8 cellular contexts compared by ENCODE assay signal in the genomic region with DNA sequence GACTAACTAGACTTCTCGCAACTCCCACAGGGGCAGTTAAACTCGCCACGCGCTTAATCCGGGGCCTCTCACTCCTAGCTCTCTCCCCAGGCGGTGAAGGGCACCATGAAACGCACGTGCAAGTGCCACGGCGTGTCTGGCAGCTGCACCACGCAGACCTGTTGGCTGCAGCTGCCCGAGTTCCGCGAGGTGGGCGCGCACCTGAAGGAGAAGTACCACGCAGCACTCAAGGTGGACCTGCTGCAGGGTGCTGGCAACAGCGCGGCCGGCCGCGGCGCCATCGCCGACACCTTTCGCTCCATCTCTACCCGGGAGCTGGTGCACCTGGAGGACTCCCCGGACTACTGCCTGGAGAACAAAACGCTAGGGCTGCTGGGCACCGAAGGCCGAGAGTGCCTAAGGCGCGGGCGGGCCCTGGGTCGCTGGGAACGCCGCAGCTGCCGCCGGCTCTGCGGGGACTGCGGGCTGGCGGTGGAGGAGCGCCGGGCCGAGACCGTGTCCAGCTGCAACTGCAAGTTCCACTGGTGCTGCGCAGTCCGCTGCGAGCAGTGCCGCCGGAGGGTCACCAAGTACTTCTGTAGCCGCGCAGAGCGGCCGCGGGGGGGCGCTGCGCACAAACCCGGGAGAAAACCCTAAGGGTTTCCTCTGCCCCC. TPM values are rescaled to one million over a fixed set of nuclear protein-coding genes. Genes with fewer than 3 reads are reported as not detected.
DNase-seq lines count a peak whose midpoint lies in the region; ATAC-seq, FAIRE-seq and TF ChIP-seq lines count a peak whose summit lies in the region.

No MANE protein-coding gene starts in this region.

- TF ChIP-seq CTCF in RWPE1 (conservative IDR thresholded peaks at IDR 0.05; ENCODE audit: low read depth) (peak; percentile 73), foreskin keratinocyte (conservative IDR thresholded peaks at IDR 0.05) (peak; percentile 79), nephron progenitor cell (IDR thresholded peaks at IDR 0.05) (peak; percentile 90)

- peak overlapping the region; percentile 56 for H3K4me3 ChIP-seq in Jurkat, Clone E6-1 (ENCODE audit: low read length)

- FAIRE-seq in GM18507 (lab: Jason Lieb, UNC), result peak; percentile 41

- no peaks in the 10 kb centered on the region for H3K9me3 Mint-ChIP-seq in nephron progenitor cell

- POLR2A ChIA-PET in RWPE1 (lab: Yijun Ruan, JAX; ENCODE audit: low non-redundant PET), result no interaction called here

- H3K27me3 Mint-ChIP-seq in nephron progenitor cell (ENCODE audit: low read depth, poor library complexity), result peaks cover 65% of the 10 kb centered on the region

- peaks cover 59% of the 10 kb centered on the region for H3K27me3 ChIP-seq in foreskin keratinocyte

- H3K27ac Mint-ChIP-seq in nephron progenitor cell, result no peak overlapping the region

- H3K36me3 Mint-ChIP-seq in nephron progenitor cell (ENCODE audit: low read depth), result peaks cover 8% of the 10 kb centered on the region

- H3K4me1 ChIP-seq in foreskin keratinocyte, result no peaks in the 10 kb centered on the region

- peak overlapping the region; percentile 80 for H3K4me3 Mint-ChIP-seq in nephron progenitor cell

- peak; percentile 33 for DNase-seq in GM18507 (ENCODE audit: extremely low spot score, insufficient read length, low read depth)
- DNase-seq in Jurkat, Clone E6-1 (ENCODE audit: low read depth, low spot score), result peak; percentile 56
- DNase-seq in RWPE1 (ENCODE audit: low spot score), result peak; percentile 46
- peak; percentile 66 for DNase-seq in activated gamma-delta T cell treated with Interleukin-2 at 50 U/mL for 16 hours
- peak; percentile 26 to 46 for DNase-seq in foreskin keratinocyte
- DNase-seq in nephron progenitor cell, result peak; percentile 85
- DNase-seq in stimulated activated naive CD8-positive, alpha-beta T cell treated with anti-CD3 and anti-CD28 coated beads, Interleukin-15, Interleukin-2, amounts not matched to agents 100 U/mL and 50 U/mL, for 24 hours, result peak; percentile 75

- H3K27ac ChIP-seq in RWPE1 (no peak overlapping the region), foreskin keratinocyte (no peak overlapping the region)

- ATAC-seq in foreskin keratinocyte, result peak; percentile 54
- peak; percentile 61 for ATAC-seq in stimulated activated naive CD8-positive, alpha-beta T cell treated with anti-CD3 and anti-CD28 coated beads, Interleukin-15, Interleukin-2, amounts not matched to agents 100 U/mL and 50 U/mL, for 24 hours
- ATAC-seq in HG02870 (IDR thresholded peaks at IDR 0.05; ENCODE audit: unreplicated experiment), result no peak

- CTCF ChIA-PET in RWPE1 (lab: Yijun Ruan, JAX), result interaction anchor here (0.6 to 6.2 kb wide), 28 partner anchors 12 to 703 kb away, joined by 3 to 38 read pairs (median 4); no protein-coding TSS in a partner anchor

- peaks cover 65% of the 10 kb centered on the region for H3K4me1 Mint-ChIP-seq in nephron progenitor cell

RNA-seq across cellular contexts. Expression of a gene that starts 19.5 kb away (rescaled TPM):
- polyA plus RNA-seq in Jurkat, Clone E6-1 (2012; ENCODE audit: insufficient read depth, insufficient read length), result 2.2 TPM
- not detected in 2 replicates for total RNA-seq in foreskin keratinocyte
- polyA plus RNA-seq in foreskin keratinocyte, result not detected in 2 replicates

RNA-seq across cellular contexts. Expression of a gene that starts 37.4 kb away (rescaled TPM):
- 62.2 TPM for polyA plus RNA-seq in Jurkat, Clone E6-1 (2012; ENCODE audit: insufficient read depth, insufficient read length)
- total RNA-seq in foreskin keratinocyte, result 1.4 and 1.5 TPM in 2 replicates
- polyA plus RNA-seq in foreskin keratinocyte, result 1.1 and 1.2 TPM in 2 replicates

RNA-seq across cellular contexts. Expression of a gene that starts 47.4 kb away (rescaled TPM):
- polyA plus RNA-seq in Jurkat, Clone E6-1 (2012; ENCODE audit: insufficient read depth, insufficient read length), result 172 TPM
- 235 and 253 TPM in 2 replicates for total RNA-seq in foreskin keratinocyte
- 371 and 385 TPM in 2 replicates for polyA plus RNA-seq in foreskin keratinocyte

RNA-seq across cellular contexts. Expression of a gene that starts 53.4 kb away (rescaled TPM):
- polyA plus RNA-seq in Jurkat, Clone E6-1 (2012; ENCODE audit: insufficient read depth, insufficient read length), result 42.6 TPM
- 12.8 and 15.5 TPM in 2 replicates for total RNA-seq in foreskin keratinocyte
- polyA plus RNA-seq in foreskin keratinocyte, result 9.2 and 10.5 TPM in 2 replicates

Comparison
In these comparisons a context has a peak if more than half of its experiments do, and no peak if none do; other contexts are left out.
1. DNase-seq: peak in every context shown above with its lines; median percentile 85 in nephron progenitor cell; 75 in stimulated activated naive CD8-positive, alpha-beta T cell treated with anti-CD3 and anti-CD28 coated beads, Interleukin-15, Interleukin-2, amounts not matched to agents 100 U/mL and 50 U/mL, for 24 hours; 66 in activated gamma-delta T cell treated with Interleukin-2 at 50 U/mL for 16 hours; 56 in Jurkat, Clone E6-1; 46 in RWPE1; 36 in foreskin keratinocyte; 33 in GM18507.